ENCODE assay signal across 11 cellular contexts in genomic region chr17:72388765-72389473, GRCh38.
DNase-seq lines count a peak whose midpoint lies in the region; ATAC-seq and TF ChIP-seq lines count a peak whose summit lies in the region.
"Had no signal": no experiment of that assay in that cellular context is flagged by ENCODE, and none has a peak within 500 bp of the region (broad histone marks: within the 10 kb centered on the region; RNA-seq: fewer than 3 reads in every experiment).

No MANE protein-coding gene starts in this region.

- H3K4me1 ChIP-seq in fibroblast of lung (ENCODE audit: control insufficient read depth, extremely low read depth, insufficient read depth, low read length) (peaks cover 36% of the 10 kb centered on the region), prostate gland (replicated peaks) (no peaks in the 10 kb centered on the region)

- intact Hi-C loops in prostate gland (cut with DNase I): no loop called here

- peak; percentile 48 for TF ChIP-seq CTCF in GM12875 (IDR thresholded peaks at IDR 0.05; ENCODE audit: borderline replicate concordance, insufficient read depth, low read depth, low read length)
- peak in 1 of 2 donors; percentile 43 for TF ChIP-seq CTCF in fibroblast of lung (conservative IDR thresholded peaks at IDR 0.05 in 1 of 2, IDR thresholded peaks at IDR 0.05 in 1 of 2; ENCODE audit: low read depth in 1 of 2, low read length in 2 of 2)
- TF ChIP-seq CTCF in prostate gland (IDR thresholded peaks at IDR 0.05): no peak

- H3K9ac ChIP-seq in fibroblast of lung (ENCODE audit: insufficient read depth, low read length): no peak overlapping the region

- H3K27ac ChIP-seq in fibroblast of lung (ENCODE audit: insufficient read depth, low read length): no peak overlapping the region
- no peak overlapping the region for H3K27ac ChIP-seq in prostate gland
- H3K27ac ChIP-seq: thoracic aorta had no signal

- no peak for TF ChIP-seq POLR2A in prostate gland (IDR thresholded peaks at IDR 0.05)

- H3K9me3 ChIP-seq in fibroblast of lung (ENCODE audit: control insufficient read depth, insufficient read depth, low read depth, low read length): no peaks in the 10 kb centered on the region
- H3K9me3 ChIP-seq in prostate gland: no peaks in the 10 kb centered on the region
- H3K9me3 ChIP-seq: thoracic aorta had no signal

- in situ Hi-C loops in G401 (cut with HindIII; ENCODE audit: low sequenced_read_pairs): no loop called here

- H3K27me3 ChIP-seq in fibroblast of lung (ENCODE audit: control insufficient read depth, insufficient read depth, low read length) (no peaks in the 10 kb centered on the region), prostate gland (replicated peaks; ENCODE audit: insufficient read depth) (no peaks in the 10 kb centered on the region)

- H3K4me3 ChIP-seq in GM12875 (ENCODE audit: low read depth, low read length) (no peak overlapping the region), fibroblast of lung (replicated peaks in 1 of 4; ENCODE audit: control extremely low read depth in 1 of 4, insufficient read depth in 1 of 4, low read depth in 3 of 4, low read length in 4 of 4) (no peak overlapping the region), prostate gland (no peak overlapping the region)
- H3K4me3 ChIP-seq: thoracic aorta had no signal

- no peak overlapping the region for H2AFZ ChIP-seq in fibroblast of lung (ENCODE audit: low read length)

- 89% methylated on average over 10 of the region's 10 CpGs for WGBS in prostate gland

- peak; percentile 56 for ATAC-seq in GM21619 (IDR thresholded peaks at IDR 0.05; ENCODE audit: unreplicated experiment)

- no peaks in the 10 kb centered on the region for H3K36me3 ChIP-seq in fibroblast of lung (ENCODE audit: control insufficient read depth, insufficient read depth, low read length)
- no peaks in the 10 kb centered on the region for H3K36me3 ChIP-seq in prostate gland
- H3K36me3 ChIP-seq: thoracic aorta had no signal

- no peak overlapping the region for H3K4me2 ChIP-seq in fibroblast of lung (ENCODE audit: extremely low read depth, insufficient read depth, low read length)

- H4K20me1 ChIP-seq in fibroblast of lung (ENCODE audit: control insufficient read depth, extremely low read depth, insufficient read depth, low read length): no peaks in the 10 kb centered on the region

- no peaks in the 10 kb centered on the region for H3K79me2 ChIP-seq in fibroblast of lung (ENCODE audit: control insufficient read depth, insufficient read depth, low read length)

- DNase-seq in LHCN-M2 (ENCODE audit: low read depth): peak; percentile 99
- peak; percentile 33 to 67 for DNase-seq in fibroblast of lung (ENCODE audit: low read depth in 2 of 2)
- DNase-seq in activated CD8-positive, alpha-beta memory T cell treated with anti-CD3 and anti-CD28 coated beads, Interleukin-2, amount 50 U/mL, for 48 hours: no peak
- no peak for DNase-seq in prostate gland (ENCODE audit: low spot score)
- DNase-seq in Kasumi-1 (lab: John Stamatoyannopoulos, UW): no peak
- DNase-seq in G401 (ENCODE audit: low spot score): no peak
- DNase-seq: nucleus accumbens, T-helper 9 cell had no signal

Comparison
In these comparisons a context has a peak if more than half of its experiments do, and no peak if none do; other contexts are left out.
1. DNase-seq: peak in LHCN-M2 (single experiment) and fibroblast of lung (2 of 2); none in activated CD8-positive, alpha-beta memory T cell treated with anti-CD3 and anti-CD28 coated beads, Interleukin-2, amount 50 U/mL, for 48 hours (single experiment), prostate gland (single experiment), Kasumi-1 (0 of 2) and G401 (single experiment).